ENCODE assay signal across 23 cellular contexts in genomic region chr1:45282346-45282745, GRCh38. TPM values are rescaled to one million over a fixed set of nuclear protein-coding genes. Genes with fewer than 3 reads are reported as not detected.
DNase-seq lines count a peak whose midpoint lies in the region; ATAC-seq, FAIRE-seq and TF ChIP-seq lines count a peak whose summit lies in the region.
"Had no signal": no experiment of that assay in that cellular context is flagged by ENCODE, and none has a peak within 500 bp of the region (broad histone marks: within the 10 kb centered on the region; RNA-seq: fewer than 3 reads in every experiment).

No MANE protein-coding gene starts in this region.

- WGBS in K562 (ENCODE audit: insufficient coverage, low coverage, missing lambda C conversion rate) = 17% methylated on average over 2 of the region's 2 CpGs

- no peak for TF ChIP-seq RAD21 in K562 (CRISPR knock-in tag; conservative IDR thresholded peaks at IDR 0.05 in 1 of 2, IDR thresholded peaks at IDR 0.05 in 1 of 2)

- H3K4me1 Mint-ChIP-seq in activated CD8-positive, alpha-beta T cell treated with anti-CD3 and anti-CD28 coated beads, Interleukin-2, amount 10 ng/mL, durations not matched to agents 7 days and 5 days (ENCODE audit: low read depth) = no peaks in the 10 kb centered on the region

- H3K27ac ChIP-seq in K562 (ENCODE audit: extremely low read depth, low read depth, low read length) = no peak overlapping the region
- H3K27ac ChIP-seq in brain microvascular endothelial cell = no peak overlapping the region
- H3K27ac ChIP-seq: SJCRH30 had no signal

- peaks cover 7% of the 10 kb centered on the region; the same call in 1 of the 2 replicates for H3K9me3 ChIP-seq in K562 (replicated peaks; ENCODE audit: control insufficient read depth, insufficient read depth, low read depth, low read length)

- intact Hi-C loops in K562 (cut with micrococcal nuclease) = no loop called here

- peaks cover 6% of the 10 kb centered on the region for H3K27me3 Mint-ChIP-seq in activated CD8-positive, alpha-beta T cell treated with anti-CD3 and anti-CD28 coated beads, Interleukin-2, amount 10 ng/mL, durations not matched to agents 7 days and 5 days (ENCODE audit: low read depth)

- ATAC-seq in K562 (no peak), HG03175 (IDR thresholded peaks at IDR 0.05; ENCODE audit: unreplicated experiment) (no peak)
- no peak for ATAC-seq in activated CD8-positive, alpha-beta T cell treated with anti-CD3 and anti-CD28 coated beads, Interleukin-2, amount 10 ng/mL, durations not matched to agents 7 days and 5 days
- ATAC-seq: HCT116, Panc1 had no signal

- no peak for TF ChIP-seq EP300 in K562 (IDR thresholded peaks at IDR 0.05; ENCODE audit: low read length)

- H3K4me3 Mint-ChIP-seq in activated CD8-positive, alpha-beta T cell treated with anti-CD3 and anti-CD28 coated beads, Interleukin-2, amount 10 ng/mL, durations not matched to agents 7 days and 5 days = no peak overlapping the region
- H3K4me3 Mint-ChIP-seq: CD14-positive monocyte had no signal

- no peaks in the 10 kb centered on the region for H3K27me3 ChIP-seq in K562 (ENCODE audit: control insufficient read depth in 2 of 2, insufficient read depth in 2 of 2, low read length in 2 of 2)
- no peaks in the 10 kb centered on the region for H3K27me3 ChIP-seq in brain microvascular endothelial cell (replicated peaks)
- H3K27me3 ChIP-seq: SJCRH30 had no signal

- POLR2A ChIA-PET in K562 (lab: Yijun Ruan, JAX) = interaction anchor here (0.7 to 1.2 kb wide), 2 partner anchors 10 to 75 kb away, joined by 3 read pairs; partner anchors contain the start of gene ZSWIM5
- POLR2A ChIA-PET in activated CD8-positive, alpha-beta T cell treated with anti-CD3 and anti-CD28 coated beads, Interleukin-2, amount 10 ng/mL, durations not matched to agents 7 days and 5 days (lab: Charles Lee) = interaction anchor here (0.6 to 0.8 kb wide), 2 partner anchors 253 to 531 kb away, joined by 3 read pairs; no protein-coding TSS in a partner anchor

- no peaks in the 10 kb centered on the region for H3K79me2 ChIP-seq in K562 (ENCODE audit: control insufficient read depth, insufficient read depth, low read length)

- peak overlapping the region; percentile 56; the same call in 1 of the 2 replicates for H2AFZ ChIP-seq in K562 (ENCODE audit: low read depth, low read length)

- BruUV-seq in K562 (replicated peaks; lab: Mats Ljungman, UMichigan) = no TSS peak

- H3K9ac ChIP-seq in K562 (ENCODE audit: insufficient read depth in 1 of 2, low read depth in 2 of 2, low read length in 2 of 2) = no peak overlapping the region

- no peak for TF ChIP-seq POLR2A in K562 (conservative IDR thresholded peaks at IDR 0.05)

- DNase-seq in AG10803 (ENCODE audit: low read depth) (peak; percentile 11), LHCN-M2 (ENCODE audit: low read depth) (peak; percentile 49), K562 (ENCODE audit: extremely low read depth in 1 of 4, low spot score in 3 of 4) (no peak), fibroblast of pulmonary artery (ENCODE audit: low read depth) (peak; percentile 66), NCI-H345 (lab: John Stamatoyannopoulos, UW) (no peak), brain microvascular endothelial cell (no peak)
- no peak for DNase-seq in activated CD8-positive, alpha-beta T cell treated with anti-CD3 and anti-CD28 coated beads, Interleukin-2, amount 10 ng/mL, durations not matched to agents 7 days and 5 days
- DNase-seq: 8988T; GOT3; NCI-H1092 treated with DMSO at 0.1 percent for 48 hours; NCI-H1436 treated with DMSO at 0.1 percent for 48 hours; NCI-H1930; NCI-H510A treated with DMSO at 0.1 percent for 48 hours; NCI-H748 treated with DMSO at 0.1 percent for 48 hours; NK-92 treated with Interleukin-12 subunit alpha and Interleukin-12 subunit beta, amount 100 ng/mL, for 24 hours; SJCRH30 had no signal

- H3K36me3 Mint-ChIP-seq in activated CD8-positive, alpha-beta T cell treated with anti-CD3 and anti-CD28 coated beads, Interleukin-2, amount 10 ng/mL, durations not matched to agents 7 days and 5 days (ENCODE audit: low read depth) = no peaks in the 10 kb centered on the region
- H3K36me3 Mint-ChIP-seq: CD14-positive monocyte had no signal

- in situ Hi-C loops in K562 (cut with MboI) = no loop called here
- in situ Hi-C loops in brain microvascular endothelial cell (cut with HindIII; ENCODE audit: low pct_ligation_motif_present, low sequenced_read_pairs) = no loop called here

- H3K4me2 ChIP-seq in K562 (ENCODE audit: insufficient read depth, low read length) = no peak overlapping the region

- no peaks in the 10 kb centered on the region for H3K9me3 Mint-ChIP-seq in activated CD8-positive, alpha-beta T cell treated with anti-CD3 and anti-CD28 coated beads, Interleukin-2, amount 10 ng/mL, durations not matched to agents 7 days and 5 days (ENCODE audit: insufficient read depth)

- no peaks in the 10 kb centered on the region for H4K20me1 ChIP-seq in K562 (replicated peaks; ENCODE audit: control insufficient read depth, insufficient read depth, low read length)

- CTCF ChIA-PET in K562 (lab: Yijun Ruan, JAX; ENCODE audit: low intra/inter-chr PET ratio) = no interaction called here
- CTCF ChIA-PET in activated CD8-positive, alpha-beta T cell treated with anti-CD3 and anti-CD28 coated beads, Interleukin-2, amount 10 ng/mL, durations not matched to agents 7 days and 5 days (lab: Charles Lee) = interaction anchor here (1.5 kb wide), 1 partner anchor 18 kb away, joined by 4 read pairs; no protein-coding TSS in a partner anchor

- TF ChIP-seq CTCF in AG10803 (conservative IDR thresholded peaks at IDR 0.05; ENCODE audit: low read length) (no peak), K562 (IDR thresholded peaks at IDR 0.05 in 2 of 3, conservative IDR thresholded peaks at IDR 0.05 in 1 of 3; ENCODE audit: insufficient read depth in 2 of 3, low read depth in 1 of 3, low read length in 3 of 3) (no peak), fibroblast of pulmonary artery (IDR thresholded peaks at IDR 0.05; ENCODE audit: low read length, missing control alignments) (no peak), brain microvascular endothelial cell (IDR thresholded peaks at IDR 0.05; ENCODE audit: low read depth, low read length, missing control alignments) (no peak)

- no peak overlapping the region for H3K4me3 ChIP-seq in AG10803 (ENCODE audit: low read length)
- H3K4me3 ChIP-seq in K562 = no peak overlapping the region
- H3K4me3 ChIP-seq in fibroblast of pulmonary artery (replicated peaks; ENCODE audit: low read depth, low read length) = no peak overlapping the region
- H3K4me3 ChIP-seq in brain microvascular endothelial cell (ENCODE audit: low read depth, low read length) = no peak overlapping the region
- H3K4me3 ChIP-seq: SJCRH30 had no signal

- no peaks in the 10 kb centered on the region; a peak in 2 of 5 replicates for H3K4me1 ChIP-seq in K562 (replicated peaks in 1 of 2; ENCODE audit: control insufficient read depth in 2 of 2, insufficient read depth in 2 of 2, low read length in 2 of 2)
- H3K4me1 ChIP-seq: SJCRH30 had no signal

- H3K27ac Mint-ChIP-seq in activated CD8-positive, alpha-beta T cell treated with anti-CD3 and anti-CD28 coated beads, Interleukin-2, amount 10 ng/mL, durations not matched to agents 7 days and 5 days = no peak overlapping the region
- H3K27ac Mint-ChIP-seq: CD14-positive monocyte had no signal

- H3K9me1 ChIP-seq in K562 (ENCODE audit: control insufficient read depth, insufficient read depth, low read length) = no peaks in the 10 kb centered on the region

- H3K36me3 ChIP-seq in K562 (ENCODE audit: control insufficient read depth, insufficient read depth, low read length) = no peaks in the 10 kb centered on the region
- H3K36me3 ChIP-seq in brain microvascular endothelial cell (replicated peaks) = no peaks in the 10 kb centered on the region
- H3K36me3 ChIP-seq: SJCRH30 had no signal

- no peak for FAIRE-seq in K562 (lab: Jason Lieb, UNC)
- FAIRE-seq: G401.6, GM18507 had no signal

RNA-seq across cellular contexts. Expression of gene HPDL, which starts 44.3 kb away (rescaled TPM):
- total RNA-seq in LHCN-M2 (2014; rRNA removed) (0.23 and 0.51 TPM in 2 replicates), K562 (2014; rRNA removed) (not detected in 2 replicates), K562 (2014; rRNA removed; fragmentation: Illumina TruSeq; extraction: Trizol) (not detected in 2 replicates), K562 (2015; rRNA removed; fragmentation: Illumina TruSeq; extraction: Trizol) (not detected in 2 replicates), K562 (2021) (not detected in 2 replicates)
- 0.06 TPM for polyA plus RNA-seq in LHCN-M2 (2012)
- total RNA-seq in K562 (2011; cell fraction: chromatin; rRNA removed; ENCODE audit: low replicate concordance) = not detected in 2 replicates
- total RNA-seq in K562 (2011; cell fraction: nucleolus; rRNA removed) = not detected in 2 replicates
- total RNA-seq in K562 (2011; cell fraction: nucleoplasm; rRNA removed) = not detected in 2 replicates
- polyA plus RNA-seq in K562 (2011; rRNA removed) (not detected in 2 replicates), K562 (2014; fragmentation: Illumina TruSeq; extraction: Trizol) (not detected in 2 replicates), K562 (2014; fragmentation: Nextera tagmentation; extraction: Ambion mirVana) (not detected), K562 (2014; rRNA removed) (not detected in 2 replicates)
- polyA plus RNA-seq in K562 (2011; cell fraction: cytosol; rRNA removed) = not detected in 2 replicates
- polyA plus RNA-seq in K562 (2011; cell fraction: nucleus; rRNA removed) = not detected in 2 replicates
- polyA plus RNA-seq in K562 (2012) = 0.04 and 0.28 TPM in 2 replicates
- not detected in 2 replicates for polyA minus RNA-seq in K562 (2011; rRNA and poly(A)+ RNA removed)
- polyA minus RNA-seq in K562 (2011; cell fraction: cytosol; rRNA and poly(A)+ RNA removed) = not detected in 2 replicates
- not detected in 2 replicates for polyA minus RNA-seq in K562 (2011; cell fraction: nucleus; rRNA and poly(A)+ RNA removed)
- 10 to 100 TPM; 16.8 TPM for total RNA-seq in activated CD8-positive, alpha-beta T cell treated with anti-CD3 and anti-CD28 coated beads, Interleukin-2, amount 10 ng/mL, durations not matched to agents 7 days and 5 days
- total RNA-seq: Daoy, SJCRH30 had no signal
- polyA plus RNA-seq: CD14-positive monocyte had no signal

RNA-seq across cellular contexts. Expression of gene TOE1, which starts 57.6 kb away (rescaled TPM):
- total RNA-seq in LHCN-M2 (2014; rRNA removed) (24.1 and 28.3 TPM in 2 replicates), K562 (2014; rRNA removed) (36.7 and 46.9 TPM in 2 replicates), K562 (2014; rRNA removed; fragmentation: Illumina TruSeq; extraction: Trizol) (25.0 and 32.1 TPM in 2 replicates), K562 (2015; rRNA removed; fragmentation: Illumina TruSeq; extraction: Trizol) (46.5 and 46.9 TPM in 2 replicates), K562 (2021) (32.5 and 33.9 TPM in 2 replicates)
- polyA plus RNA-seq in LHCN-M2 (2012) = 10.6 TPM
- 34.1 and 86.1 TPM in 2 replicates for total RNA-seq in K562 (2011; cell fraction: chromatin; rRNA removed; ENCODE audit: low replicate concordance)
- 66.0 and 68.2 TPM in 2 replicates for total RNA-seq in K562 (2011; cell fraction: nucleolus; rRNA removed)
- total RNA-seq in K562 (2011; cell fraction: nucleoplasm; rRNA removed) = 40.8 and 44.2 TPM in 2 replicates
- polyA plus RNA-seq in K562 (2011; rRNA removed) (30.4 and 36.0 TPM in 2 replicates), K562 (2014; fragmentation: Illumina TruSeq; extraction: Trizol) (40.1 and 47.2 TPM in 2 replicates), K562 (2014; fragmentation: Nextera tagmentation; extraction: Ambion mirVana) (10 to 100 TPM; 59.8 to 85.7 TPM), K562 (2014; rRNA removed) (38.0 and 44.8 TPM in 2 replicates)
- 33.1 and 54.6 TPM in 2 replicates for polyA plus RNA-seq in K562 (2011; cell fraction: cytosol; rRNA removed)
- polyA plus RNA-seq in K562 (2011; cell fraction: nucleus; rRNA removed) = 75.7 and 103 TPM in 2 replicates
- 25.2 and 34.6 TPM in 2 replicates for polyA plus RNA-seq in K562 (2012)
- 38.1 and 72.9 TPM in 2 replicates for polyA minus RNA-seq in K562 (2011; rRNA and poly(A)+ RNA removed)
- 21.1 and 35.7 TPM in 2 replicates for polyA minus RNA-seq in K562 (2011; cell fraction: cytosol; rRNA and poly(A)+ RNA removed)
- 39.9 and 47.7 TPM in 2 replicates for polyA minus RNA-seq in K562 (2011; cell fraction: nucleus; rRNA and poly(A)+ RNA removed)
- total RNA-seq in activated CD8-positive, alpha-beta T cell treated with anti-CD3 and anti-CD28 coated beads, Interleukin-2, amount 10 ng/mL, durations not matched to agents 7 days and 5 days = 10 to 100 TPM; 25.4 to 25.9 TPM

RNA-seq across cellular contexts. Expression of gene MUTYH, which starts 57.9 kb away (rescaled TPM):
- total RNA-seq in LHCN-M2 (2014; rRNA removed) (25.1 and 29.3 TPM in 2 replicates), K562 (2014; rRNA removed) (32.1 and 36.8 TPM in 2 replicates), K562 (2014; rRNA removed; fragmentation: Illumina TruSeq; extraction: Trizol) (13.0 and 16.5 TPM in 2 replicates), K562 (2015; rRNA removed; fragmentation: Illumina TruSeq; extraction: Trizol) (26.8 and 29.0 TPM in 2 replicates), K562 (2021) (36.1 and 37.8 TPM in 2 replicates)
- polyA plus RNA-seq in LHCN-M2 (2012) = 7.9 TPM
- 71.8 and 131 TPM in 2 replicates for total RNA-seq in K562 (2011; cell fraction: chromatin; rRNA removed; ENCODE audit: low replicate concordance)
- total RNA-seq in K562 (2011; cell fraction: nucleolus; rRNA removed) = 89.7 and 95.8 TPM in 2 replicates
- total RNA-seq in K562 (2011; cell fraction: nucleoplasm; rRNA removed) = 74.4 and 78.0 TPM in 2 replicates
- polyA plus RNA-seq in K562 (2011; rRNA removed) (23.6 and 39.9 TPM in 2 replicates), K562 (2014; fragmentation: Illumina TruSeq; extraction: Trizol) (32.7 and 35.6 TPM in 2 replicates), K562 (2014; fragmentation: Nextera tagmentation; extraction: Ambion mirVana) (1 to 10 TPM; 3.4 to 6.2 TPM), K562 (2014; rRNA removed) (46.2 and 53.5 TPM in 2 replicates)
- polyA plus RNA-seq in K562 (2011; cell fraction: cytosol; rRNA removed) = 31.3 and 41.8 TPM in 2 replicates
- polyA plus RNA-seq in K562 (2011; cell fraction: nucleus; rRNA removed) = 190 and 211 TPM in 2 replicates
- 30.0 and 54.0 TPM in 2 replicates for polyA plus RNA-seq in K562 (2012)
- polyA minus RNA-seq in K562 (2011; rRNA and poly(A)+ RNA removed) = 18.2 and 19.1 TPM in 2 replicates
- 9.2 and 10.9 TPM in 2 replicates for polyA minus RNA-seq in K562 (2011; cell fraction: cytosol; rRNA and poly(A)+ RNA removed)
- 20.3 and 32.9 TPM in 2 replicates for polyA minus RNA-seq in K562 (2011; cell fraction: nucleus; rRNA and poly(A)+ RNA removed)
- total RNA-seq in activated CD8-positive, alpha-beta T cell treated with anti-CD3 and anti-CD28 coated beads, Interleukin-2, amount 10 ng/mL, durations not matched to agents 7 days and 5 days = 10 to 100 TPM; 59.8 to 61.8 TPM

Comparison
In these comparisons a context has a peak if more than half of its experiments do, and no peak if none do; other contexts are left out.
1. DNase-seq: peak in AG10803 (single experiment), LHCN-M2 (single experiment) and fibroblast of pulmonary artery (single experiment); none in K562 (0 of 4), NCI-H345 (single experiment), activated CD8-positive, alpha-beta T cell treated with anti-CD3 and anti-CD28 coated beads, Interleukin-2, amount 10 ng/mL, durations not matched to agents 7 days and 5 days (single experiment) and brain microvascular endothelial cell (single experiment).
2. RNA of gene HPDL, which starts 44.3 kb away (total RNA-seq): 16.8 TPM in activated CD8-positive, alpha-beta T cell treated with anti-CD3 and anti-CD28 coated beads, Interleukin-2, amount 10 ng/mL, durations not matched to agents 7 days and 5 days; 0.23 to 0.51 TPM in LHCN-M2 and not detected in K562; every median in the first group is over 10 times any median in the second.